20 cellular contexts compared by ENCODE assay signal in genomic region chr1:56331207-56331891, GRCh38.
DNase-seq lines count a peak whose midpoint lies in the region; ATAC-seq and TF ChIP-seq lines count a peak whose summit lies in the region.
"Had no signal": no experiment of that assay in that cellular context is flagged by ENCODE, and none has a peak within 500 bp of the region (broad histone marks: within the 10 kb centered on the region; RNA-seq: fewer than 3 reads in every experiment).

No MANE protein-coding gene starts in this region.

- no peak for TF ChIP-seq CTCF in HEK293 (tag by site-specific recombination; IDR thresholded peaks at IDR 0.05)
- TF ChIP-seq CTCF in liver (IDR thresholded peaks at IDR 0.05; ENCODE audit: low read depth, low read length, missing input control): no peak
- TF ChIP-seq CTCF in smooth muscle cell (IDR thresholded peaks at IDR 0.05; ENCODE audit: borderline replicate concordance, insufficient read depth, poor library complexity, severe bottlenecking): no peak
- no peak for TF ChIP-seq CTCF in WERI-Rb-1 (IDR thresholded peaks at IDR 0.05; ENCODE audit: low read depth, low read length)

- H3K27ac ChIP-seq in HEK293 (ENCODE audit: extremely low read depth, low read depth, low read length): no peak overlapping the region
- H3K27ac ChIP-seq in liver (ENCODE audit: low read depth in 1 of 2, low read length in 2 of 2): peak overlapping the region; percentile 58 to 67
- H3K27ac ChIP-seq in smooth muscle cell (ENCODE audit: low read depth): peak overlapping the region; percentile 60
- no peak overlapping the region for H3K27ac ChIP-seq in WERI-Rb-1
- H3K27ac ChIP-seq: epithelial cell of prostate, stomach, transverse colon had no signal

- TF ChIP-seq RAD21 in liver (IDR thresholded peaks at IDR 0.05): no peak

- no peak for ATAC-seq in GM21360 (IDR thresholded peaks at IDR 0.05; ENCODE audit: unreplicated experiment)
- ATAC-seq: naive thymus-derived CD8-positive, alpha-beta T cell; T-helper 17 cell had no signal

- peak; percentile 7 for DNase-seq in adipocyte (ENCODE audit: low read depth)
- DNase-seq in smooth muscle cell (lab: John Stamatoyannopoulos, UW; ENCODE audit: unreplicated experiment): no peak
- no peak for DNase-seq in WERI-Rb-1
- no peak for DNase-seq in NCI-H2196 (lab: John Stamatoyannopoulos, UW; ENCODE audit: unreplicated experiment)
- DNase-seq: activated CD4-positive, alpha-beta T cell treated with anti-CD3 and anti-CD28 coated beads, Interleukin-2, amount 50 U/mL, for 4 hours; activated gamma-delta T cell; caudate nucleus; HFFc6; naive thymus-derived CD8-positive, alpha-beta T cell; NCI-H2171 treated with DMSO at 0.1 percent for 48 hours; NCI-H748 treated with DMSO at 0.1 percent for 48 hours; small intestine; stimulated activated CD4-positive, alpha-beta T cell treated with anti-CD3 and anti-CD28 coated beads, Interleukin-4, amount 100 ng/mL, for 1 hour; stomach; T-helper 17 cell; transverse colon had no signal

- H3K4me1 ChIP-seq in HEK293 (ENCODE audit: control insufficient read depth, insufficient read depth, low read length) (no peaks in the 10 kb centered on the region), adipocyte (ENCODE audit: control insufficient read depth, insufficient read depth, low read length) (peaks cover 7% of the 10 kb centered on the region), liver (ENCODE audit: control insufficient read depth in 4 of 4, insufficient read depth in 4 of 4, low read length in 3 of 4) (peaks cover 15 to 42% (median 31%) of the 10 kb centered on the region in 4 donors), smooth muscle cell (ENCODE audit: low read depth) (peaks cover 8% of the 10 kb centered on the region)
- H3K4me1 ChIP-seq: transverse colon had no signal

- H3K4me3 ChIP-seq in HEK293 (ENCODE audit: low read depth, low read length) (no peak overlapping the region), adipocyte (ENCODE audit: low read length) (no peak overlapping the region), liver (ENCODE audit: low read depth in 1 of 3, low read length in 3 of 3) (no peak overlapping the region), smooth muscle cell (no peak overlapping the region), WERI-Rb-1 (ENCODE audit: low read depth, low read length) (no peak overlapping the region)
- H3K4me3 ChIP-seq: stomach, transverse colon had no signal

- H3F3A ChIP-seq in smooth muscle cell (ENCODE audit: low read depth): peaks cover 15% of the 10 kb centered on the region

- H3K4me2 ChIP-seq in smooth muscle cell: peak overlapping the region; percentile 42

- WGBS in liver: 59% methylated on average over 2 of the region's 2 CpGs
- 79% methylated on average over 2 of the region's 2 CpGs for WGBS in smooth muscle cell (ENCODE audit: low lambda C conversion rate)

- no peaks in the 10 kb centered on the region for H3K79me2 ChIP-seq in smooth muscle cell (ENCODE audit: low read depth)

- POLR2A ChIA-PET in HEK293 (lab: Yijun Ruan, JAX): no interaction called here

- CTCF ChIA-PET in HEK293 (lab: Yijun Ruan, JAX): no interaction called here

- H4K20me1 ChIP-seq in smooth muscle cell (ENCODE audit: low read depth): no peaks in the 10 kb centered on the region

- H3K9ac ChIP-seq in adipocyte (ENCODE audit: low read length) (no peak overlapping the region), liver (ENCODE audit: low read depth in 1 of 2, low read length in 2 of 2) (peak overlapping the region in 1 of 2 donors; percentile 33), smooth muscle cell (ENCODE audit: low read depth) (no peak overlapping the region)

- no peak overlapping the region for H2AFZ ChIP-seq in smooth muscle cell (ENCODE audit: low read depth)

- H3K27me3 ChIP-seq in adipocyte (replicated peaks; ENCODE audit: control insufficient read depth, insufficient read depth, low read length) (no peaks in the 10 kb centered on the region), liver (ENCODE audit: control insufficient read depth in 4 of 4, insufficient read depth in 4 of 4, low read length in 3 of 4) (no peaks in the 10 kb centered on the region), smooth muscle cell (ENCODE audit: low read depth) (no peaks in the 10 kb centered on the region), WERI-Rb-1 (ENCODE audit: insufficient read depth, low read depth, severe bottlenecking) (no peaks in the 10 kb centered on the region)
- H3K27me3 ChIP-seq: stomach, transverse colon had no signal

- H3K36me3 ChIP-seq in HEK293 (ENCODE audit: control insufficient read depth in 2 of 2, insufficient read depth in 1 of 2, low read length in 2 of 2) (no peaks in the 10 kb centered on the region), adipocyte (ENCODE audit: control insufficient read depth, insufficient read depth, low read length, severe bottlenecking) (no peaks in the 10 kb centered on the region), liver (ENCODE audit: control insufficient read depth in 4 of 4, insufficient read depth in 3 of 4, low read depth in 1 of 4, low read length in 3 of 4) (no peaks in the 10 kb centered on the region), smooth muscle cell (ENCODE audit: low read depth) (no peaks in the 10 kb centered on the region), WERI-Rb-1 (no peaks in the 10 kb centered on the region)
- H3K36me3 ChIP-seq: stomach, transverse colon had no signal

- H3K9me3 ChIP-seq in HEK293 (ENCODE audit: control insufficient read depth, insufficient read depth, low read depth, low read length): no peaks in the 10 kb centered on the region
- H3K9me3 ChIP-seq in adipocyte (ENCODE audit: control insufficient read depth, low read length): no peaks in the 10 kb centered on the region
- H3K9me3 ChIP-seq in liver (ENCODE audit: control insufficient read depth in 4 of 4, low read length in 3 of 4): no peaks in the 10 kb centered on the region
- H3K9me3 ChIP-seq in smooth muscle cell (replicated peaks; ENCODE audit: low read depth): no peaks in the 10 kb centered on the region
- no peaks in the 10 kb centered on the region for H3K9me3 ChIP-seq in WERI-Rb-1 (ENCODE audit: severe bottlenecking)
- H3K9me3 ChIP-seq: stomach, transverse colon had no signal

TF ChIP-seq in HEK293, 187 proteins besides CTCF, POLR2A, EP300 and RAD21:
- no peak for TF ChIP-seq ZNF324 (tag by site-specific recombination; IDR thresholded peaks at IDR 0.05)
- TF ChIP-seq TRIM28 (IDR thresholded peaks at IDR 0.05; ENCODE audit: borderline replicate concordance, low read length): 0 out of 2 replicates have a peak, but pooled peaks have one; percentile 27

TF ChIP-seq in liver, 16 proteins besides CTCF, POLR2A, EP300 and RAD21 (continues in another document):
- TF ChIP-seq NR2F2 (IDR thresholded peaks at IDR 0.05): no peak
- TF ChIP-seq RXRA (IDR thresholded peaks at IDR 0.05): no peak
- no peak for TF ChIP-seq YY1 (IDR thresholded peaks at IDR 0.05)
- TF ChIP-seq HNF4A (conservative IDR thresholded peaks at IDR 0.05): no peak
- TF ChIP-seq REST (IDR thresholded peaks at IDR 0.05): no peak
- TF ChIP-seq HNF4G (IDR thresholded peaks at IDR 0.05): no peak
- TF ChIP-seq GABPA (IDR thresholded peaks at IDR 0.05 in 1 of 2, conservative IDR thresholded peaks at IDR 0.05 in 1 of 2): no peak
- TF ChIP-seq SP1 (IDR thresholded peaks at IDR 0.05): no peak
- TF ChIP-seq TAF1 (conservative IDR thresholded peaks at IDR 0.05): no peak
- no peak for TF ChIP-seq FOXA2 (IDR thresholded peaks at IDR 0.05)
- no peak for TF ChIP-seq MAX (IDR thresholded peaks at IDR 0.05)
- no peak for TF ChIP-seq JUND (IDR thresholded peaks at IDR 0.05)
- no peak for TF ChIP-seq ZBTB33 (IDR thresholded peaks at IDR 0.05)
- no peak for TF ChIP-seq EGR1 (IDR thresholded peaks at IDR 0.05; ENCODE audit: low read depth in 2 of 2)

Comparison
In these comparisons a context has a peak if more than half of its experiments do, and no peak if none do; other contexts are left out.
1. H3K27ac ChIP-seq: peak in liver (2 of 2) and smooth muscle cell (single experiment); none in HEK293 (single experiment) and WERI-Rb-1 (single experiment).